In the genomic region with DNA sequence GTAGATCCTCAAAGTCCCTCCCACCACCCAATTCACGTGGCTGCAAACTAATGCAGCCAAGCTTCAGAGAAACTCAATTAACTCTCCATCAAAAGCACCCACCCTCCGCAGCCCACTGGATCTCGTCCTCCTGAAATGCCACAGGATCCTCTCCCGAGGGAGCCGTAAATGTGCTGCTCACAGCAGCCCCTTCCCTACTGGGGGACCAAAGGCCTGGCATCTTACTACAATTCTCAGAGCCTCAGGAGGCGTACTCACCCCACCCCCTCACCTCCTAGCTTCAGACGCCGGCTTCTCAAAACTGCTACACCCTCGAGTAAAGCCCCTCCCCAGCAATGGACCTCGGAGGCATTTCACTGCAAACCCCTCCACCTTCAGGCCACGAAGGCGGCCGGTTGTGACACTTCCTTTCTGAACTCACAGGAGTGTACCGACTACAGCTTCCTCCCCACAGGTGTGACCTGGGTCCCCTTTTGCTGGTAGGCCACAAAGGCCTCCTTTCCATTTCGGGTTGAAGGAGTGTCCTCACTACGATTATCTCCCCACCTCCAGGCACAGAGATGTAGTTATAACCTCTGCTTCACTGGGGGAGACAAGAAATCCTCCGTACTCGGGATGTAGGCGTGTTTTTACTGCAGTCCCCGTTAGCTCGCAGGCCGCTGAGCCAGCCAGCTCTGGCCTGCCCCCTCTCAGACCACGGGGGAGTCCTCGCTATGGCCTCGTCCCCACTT, we compare ENCODE assay signal across 8 cellular contexts. TPM values are rescaled to one million over a fixed set of nuclear protein-coding genes. Genes with fewer than 3 reads are reported as not detected.
DNase-seq lines count a peak whose midpoint lies in the region; ATAC-seq and TF ChIP-seq lines count a peak whose summit lies in the region.

No MANE protein-coding gene starts in this region.

- DNase-seq in DMS 273 treated with DMSO at 0.1 percent for 48 hours (lab: John Stamatoyannopoulos, UW) (peak; percentile 10), SK-N-SH (peak; percentile 59), heart right ventricle (peak in 1 of 2 donors; percentile 36), retina (peak; percentile 82), aorta (peak in 1 of 2 donors; percentile 55)

- H3K36me3 Mint-ChIP-seq in activated naive CD8-positive, alpha-beta T cell: peaks cover 13% of the 10 kb centered on the region

- H3K79me2 ChIP-seq in SK-N-SH (ENCODE audit: insufficient read depth): peaks cover 58% of the 10 kb centered on the region

- no peak for TF ChIP-seq EP300 in SK-N-SH (IDR thresholded peaks at IDR 0.05; ENCODE audit: borderline replicate concordance in 1 of 2, low read depth in 1 of 2, low read length in 1 of 2)

- H3K4me1 ChIP-seq in HUES48 (ENCODE audit: control insufficient read depth, insufficient read depth, low read length): peaks cover 31% of the 10 kb centered on the region
- peaks cover 10 to 13% of the 10 kb centered on the region in 2 experiments; a peak in 2 of 4 replicates for H3K4me1 ChIP-seq in SK-N-SH (ENCODE audit: control insufficient read depth in 1 of 2, insufficient read depth in 2 of 2, low read depth in 1 of 2, low read length in 1 of 2)
- peaks cover 3 to 52% (median 43%) of the 10 kb centered on the region in 9 donors for H3K4me1 ChIP-seq in heart right ventricle
- peaks cover 0 to 6% of the 10 kb centered on the region in 2 donors for H3K4me1 ChIP-seq in aorta (ENCODE audit: control insufficient read depth in 1 of 2, insufficient read depth in 2 of 2, low read length in 2 of 2)

- TF ChIP-seq CTCF in SK-N-SH (IDR thresholded peaks at IDR 0.05) (no peak), heart right ventricle (IDR thresholded peaks at IDR 0.05) (no peak)

- peak overlapping the region; percentile 100 for H3K27ac Mint-ChIP-seq in activated naive CD8-positive, alpha-beta T cell

- H3K27ac ChIP-seq in HUES48 (ENCODE audit: low read depth, low read length) (peak overlapping the region; percentile 95), SK-N-SH (ENCODE audit: low read depth in 2 of 2, low read length in 1 of 2) (peak overlapping the region; percentile 94 to 95), heart right ventricle (peak overlapping the region; percentile 90 to 100 (median 97)), aorta (ENCODE audit: low read depth in 1 of 2, low read length in 2 of 2) (peak overlapping the region; percentile 63 to 93)

- ATAC-seq in GM21381 (IDR thresholded peaks at IDR 0.05; ENCODE audit: unreplicated experiment): peak; percentile 33
- peak; percentile 62 to 85 (median 68) for ATAC-seq in heart right ventricle
- ATAC-seq in aorta (ENCODE audit: low FRiP score): peak; percentile 64

- peaks cover 51% of the 10 kb centered on the region for H4K20me1 ChIP-seq in SK-N-SH (ENCODE audit: insufficient read depth)

- peak overlapping the region; percentile 98; the same call in 1 of the 2 replicates for H2AFZ ChIP-seq in SK-N-SH (ENCODE audit: low read depth)

- POLR2A ChIA-PET in SK-N-SH (lab: Yijun Ruan, JAX): interaction anchor here (0.9 to 2.3 kb wide), 5 partner anchors 23 to 290 kb away, joined by 3 to 33 read pairs (median 5); partner anchors contain the start of genes RBM39, SCAND1 and SPAG4

- WGBS in SK-N-SH (ENCODE audit: low lambda C conversion rate): 2% methylated on average over 23 of the region's 25 CpGs
- 0% methylated on average over 25 of the region's 25 CpGs for WGBS in heart right ventricle, 2 donors
- 0% methylated on average over 25 of the region's 25 CpGs for WGBS in aorta, 2 donors

- H3K4me3 ChIP-seq in HUES48 (ENCODE audit: low read depth, low read length): peak overlapping the region; percentile 81
- H3K4me3 ChIP-seq in SK-N-SH (ENCODE audit: low read depth in 2 of 2, low read length in 1 of 2): peak overlapping the region; percentile 78 to 83
- H3K4me3 ChIP-seq in heart right ventricle: peak overlapping the region; percentile 68 to 96 (median 79)
- peak overlapping the region; percentile 77 to 84 for H3K4me3 ChIP-seq in aorta (ENCODE audit: low read length in 2 of 2)

- peak overlapping the region; percentile 96 for H3K4me3 Mint-ChIP-seq in activated naive CD8-positive, alpha-beta T cell

- intact Hi-C loops in heart right ventricle (cut with DNase I) (loop anchor here in 8 of 10 donors (2.0 to 10.0 kb wide), 6 partner anchors 47 to 199 kb away; partner anchors contain the start of genes SPAG4 (in 6 of the 8) and ERGIC3 (in 2 of the 8)), aorta (cut with DNase I) (loop anchor here in 1 of 2 donors (5.0 kb wide), 1 partner anchor 47 kb away; the partner anchor contains the start of gene SPAG4)

- peak overlapping the region; percentile 97 for H3K4me2 ChIP-seq in SK-N-SH

- no peak for TF ChIP-seq RAD21 in SK-N-SH (IDR thresholded peaks at IDR 0.05; ENCODE audit: low read length)

- H3K9me2 ChIP-seq in SK-N-SH: no peaks in the 10 kb centered on the region

- H3F3A ChIP-seq in SK-N-SH (replicated peaks; ENCODE audit: insufficient read depth): peaks cover 26% of the 10 kb centered on the region

- H3K4me1 Mint-ChIP-seq in activated naive CD8-positive, alpha-beta T cell (ENCODE audit: low read depth): peaks cover 44% of the 10 kb centered on the region

- H3K9me3 ChIP-seq in HUES48 (ENCODE audit: control insufficient read depth, insufficient read depth, low read length) (no peaks in the 10 kb centered on the region), SK-N-SH (no peaks in the 10 kb centered on the region), heart right ventricle (no peaks in the 10 kb centered on the region), aorta (ENCODE audit: control insufficient read depth, low read length) (no peaks in the 10 kb centered on the region)

- CTCF ChIA-PET in SK-N-SH (lab: Yijun Ruan, JAX): interaction anchor here (0.9 to 2.2 kb wide), 5 partner anchors 15 to 327 kb away, joined by 3 to 15 read pairs (median 5); partner anchors contain the start of genes NFS1 and ROMO1

- no peaks in the 10 kb centered on the region for H3K27me3 Mint-ChIP-seq in activated naive CD8-positive, alpha-beta T cell

- H3K36me3 ChIP-seq in HUES48 (ENCODE audit: control insufficient read depth, insufficient read depth, low read length) (peaks cover 9% of the 10 kb centered on the region), SK-N-SH (replicated peaks in 1 of 2; ENCODE audit: control insufficient read depth in 1 of 2, insufficient read depth in 2 of 2, low read length in 1 of 2) (peaks cover 10% of the 10 kb centered on the region in 2 experiments), heart right ventricle (peaks cover 0 to 16% (median 5%) of the 10 kb centered on the region in 9 donors), aorta (ENCODE audit: control insufficient read depth in 1 of 2, insufficient read depth in 2 of 2, low read length in 1 of 2) (no peaks in the 10 kb centered on the region)

- H3K27me3 ChIP-seq in HUES48 (ENCODE audit: control insufficient read depth, insufficient read depth, low read length): no peaks in the 10 kb centered on the region
- H3K27me3 ChIP-seq in SK-N-SH (ENCODE audit: insufficient read depth): no peaks in the 10 kb centered on the region
- H3K27me3 ChIP-seq in heart right ventricle: no peaks in the 10 kb centered on the region
- no peaks in the 10 kb centered on the region for H3K27me3 ChIP-seq in aorta (ENCODE audit: control insufficient read depth in 1 of 2, insufficient read depth in 2 of 2, low read length in 1 of 2)

- no peaks in the 10 kb centered on the region for H3K9me3 Mint-ChIP-seq in activated naive CD8-positive, alpha-beta T cell (ENCODE audit: low read depth)

- H3K9ac ChIP-seq in HUES48 (ENCODE audit: low read depth, low read length): peak overlapping the region; percentile 96
- H3K9ac ChIP-seq in SK-N-SH: peak overlapping the region; percentile 98

TF ChIP-seq in SK-N-SH, 30 proteins besides CTCF, POLR2A, EP300 and RAD21 (continues in another document):
- TF ChIP-seq RXRA (IDR thresholded peaks at IDR 0.05; ENCODE audit: borderline replicate concordance, low read depth): no peak
- TF ChIP-seq MXI1 (IDR thresholded peaks at IDR 0.05; ENCODE audit: low read depth, low read length): peak; percentile 94
- no peak for TF ChIP-seq ELF1 (IDR thresholded peaks at IDR 0.05)
- TF ChIP-seq TAF1 (IDR thresholded peaks at IDR 0.05; ENCODE audit: borderline replicate concordance, low read depth, low read length): no peak
- TF ChIP-seq RCOR1 (IDR thresholded peaks at IDR 0.05; ENCODE audit: low read length): no peak
- no peak for TF ChIP-seq JUND (IDR thresholded peaks at IDR 0.05)
- no peak for TF ChIP-seq GABPA (IDR thresholded peaks at IDR 0.05; ENCODE audit: low read depth)

RNA-seq across cellular contexts. Expression of gene CPNE1, which starts 0.7 kb away (rescaled TPM):
- polyA plus RNA-seq in SK-N-SH (2012; rRNA removed): 217 and 279 TPM in 2 replicates
- polyA plus RNA-seq in SK-N-SH (2012; cell fraction: cytosol; rRNA removed): 131 and 171 TPM in 2 replicates
- 585 and 668 TPM in 2 replicates for polyA plus RNA-seq in SK-N-SH (2012; cell fraction: nucleus; rRNA removed)
- 10 to 100 TPM; 25.8 to 83.2 (median 53.7) TPM for total RNA-seq in heart right ventricle
- 100 to 1,000 TPM in 1 of 2 donors, 10 to 100 TPM in 1; 49.5 to 114 TPM for polyA plus RNA-seq in heart right ventricle
- 100 to 1,000 TPM; 176 to 204 TPM for total RNA-seq in aorta
- 100 to 1,000 TPM in 1 of 2 donors, 10 to 100 TPM in 1; 79.0 to 265 TPM for polyA plus RNA-seq in aorta

RNA-seq across cellular contexts. Expression of gene RBM12, which starts 0.7 kb away (rescaled TPM):
- polyA plus RNA-seq in SK-N-SH (2012; rRNA removed): 41.9 and 56.7 TPM in 2 replicates
- 37.7 and 43.4 TPM in 2 replicates for polyA plus RNA-seq in SK-N-SH (2012; cell fraction: cytosol; rRNA removed)
- polyA plus RNA-seq in SK-N-SH (2012; cell fraction: nucleus; rRNA removed): 55.0 and 78.3 TPM in 2 replicates
- total RNA-seq in heart right ventricle: 10 to 100 TPM; 44.6 to 63.0 (median 52.2) TPM
- polyA plus RNA-seq in heart right ventricle: 1 to 10 TPM; 6.0 to 10.0 TPM
- total RNA-seq in aorta: 10 to 100 TPM; 73.3 to 79.3 TPM
- polyA plus RNA-seq in aorta: 10 to 100 TPM in 1 of 2 donors, 1 to 10 TPM in 1; 8.5 to 15.5 TPM

RNA-seq across cellular contexts. Expression of gene NFS1, which starts 35.2 kb away (rescaled TPM):
- polyA plus RNA-seq in SK-N-SH (2012; rRNA removed): 75.6 and 89.7 TPM in 2 replicates
- polyA plus RNA-seq in SK-N-SH (2012; cell fraction: cytosol; rRNA removed): 53.8 and 62.8 TPM in 2 replicates
- polyA plus RNA-seq in SK-N-SH (2012; cell fraction: nucleus; rRNA removed): 73.7 and 115 TPM in 2 replicates
- 10 to 100 TPM; 41.8 to 69.0 (median 59.3) TPM for total RNA-seq in heart right ventricle
- 10 to 100 TPM; 29.5 to 49.7 TPM for polyA plus RNA-seq in heart right ventricle
- total RNA-seq in aorta: 10 to 100 TPM; 12.6 to 22.1 TPM
- 10 to 100 TPM; 10.3 to 28.0 TPM for polyA plus RNA-seq in aorta

RNA-seq across cellular contexts. Expression of gene ROMO1, which starts 35.2 kb away (rescaled TPM):
- polyA plus RNA-seq in SK-N-SH (2012; rRNA removed) (1,087 and 1,273 TPM in 2 replicates), heart right ventricle (100 to 1,000 TPM; 595 to 734 TPM), aorta (100 to 1,000 TPM; 403 to 629 TPM)
- polyA plus RNA-seq in SK-N-SH (2012; cell fraction: cytosol; rRNA removed): 759 and 965 TPM in 2 replicates
- 308 and 746 TPM in 2 replicates for polyA plus RNA-seq in SK-N-SH (2012; cell fraction: nucleus; rRNA removed)
- total RNA-seq in heart right ventricle (100 to 1,000 TPM; 128 to 193 (median 156) TPM), aorta (100 to 1,000 TPM in 1 of 2 donors, 10 to 100 TPM in 1; 78.5 to 102 TPM)

RNA-seq across cellular contexts. Expression of gene SPAG4, which starts 48.3 kb away (rescaled TPM):
- polyA plus RNA-seq in SK-N-SH (2012; rRNA removed) (5.9 and 6.9 TPM in 2 replicates), heart right ventricle (1 to 10 TPM; 4.4 to 8.7 TPM), aorta (1 to 10 TPM; 3.5 to 3.8 TPM)
- 2.1 and 3.0 TPM in 2 replicates for polyA plus RNA-seq in SK-N-SH (2012; cell fraction: cytosol; rRNA removed)
- 31.8 and 41.3 TPM in 2 replicates for polyA plus RNA-seq in SK-N-SH (2012; cell fraction: nucleus; rRNA removed)
- total RNA-seq in heart right ventricle (10 to 100 TPM in 1 of 10 donors, 1 to 10 TPM in 9; 2.7 to 11.7 (median 4.1) TPM), aorta (1 to 10 TPM; 3.3 to 6.0 TPM)
